16 cellular contexts compared by ENCODE assay signal in the genomic region with DNA sequence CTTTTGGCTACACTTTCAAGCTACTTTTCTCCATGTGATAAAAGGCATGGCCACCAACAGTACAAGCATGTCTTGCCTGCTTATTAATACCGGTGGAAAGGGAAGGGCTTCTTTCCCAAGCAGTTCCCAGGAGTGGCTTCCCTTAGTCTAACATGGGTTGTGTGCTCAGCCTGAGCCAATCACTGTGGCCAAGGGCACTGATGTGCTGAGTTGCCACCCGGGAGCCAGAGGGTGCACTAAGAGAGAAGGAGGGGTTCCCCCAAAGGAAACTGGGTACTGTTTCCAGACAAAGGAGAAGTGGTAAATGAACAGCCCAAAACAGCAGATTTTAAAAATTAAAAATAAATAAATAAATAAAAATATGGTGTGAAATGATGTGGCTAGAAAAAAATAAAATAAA.
"Had no signal": no experiment of that assay in that cellular context is flagged by ENCODE, and none has a peak within 500 bp of the region (broad histone marks: within the 10 kb centered on the region; RNA-seq: fewer than 3 reads in every experiment).

No MANE protein-coding gene starts in this region.

- FAIRE-seq: endometrium had no signal

- H3K27me3 ChIP-seq: ascending aorta, ovary, transverse colon had no signal

- ATAC-seq: activated CD8-positive, alpha-beta T cell treated with anti-CD3 and anti-CD28 coated beads, Interleukin-2, amount 10 ng/mL, durations not matched to agents 7 days and 5 days; activated naive CD8-positive, alpha-beta T cell treated with anti-CD3 and anti-CD28 coated beads, Interleukin-2, amount 50 U/mL, for 24 hours; esophagus mucosa had no signal

- DNase-seq: activated CD4-positive, alpha-beta T cell treated with anti-CD3 and anti-CD28 coated beads for 4 hours; activated CD8-positive, alpha-beta memory T cell treated with anti-CD3 and anti-CD28 coated beads, Interleukin-2, amount 50 U/mL, for 48 hours; activated CD8-positive, alpha-beta T cell treated with anti-CD3 and anti-CD28 coated beads, Interleukin-2, amount 10 ng/mL, durations not matched to agents 7 days and 5 days; activated naive CD8-positive, alpha-beta T cell treated with anti-CD3 and anti-CD28 coated beads, Interleukin-2, amount 50 U/mL, for 24 hours; glutamatergic neuron; islet precursor cell; left ventricle myocardium inferior; ovary; stimulated activated naive CD4-positive, alpha-beta T cell; SW 1271; T-helper 9 cell; transverse colon had no signal

- H3K4me2 ChIP-seq: smooth muscle cell had no signal

- H3K27ac ChIP-seq: ascending aorta, left ventricle myocardium inferior, ovary, transverse colon had no signal

- H3K36me3 ChIP-seq: ascending aorta, left ventricle myocardium inferior, ovary, transverse colon had no signal

- H3K9me3 ChIP-seq: ascending aorta, left ventricle myocardium inferior, ovary, transverse colon had no signal

- H3K4me1 ChIP-seq: ascending aorta, left ventricle myocardium inferior, transverse colon had no signal

- H3K4me3 ChIP-seq: ascending aorta, left ventricle myocardium inferior, ovary, smooth muscle cell, transverse colon had no signal
